In genomic region chr3:33717866-33718594, GRCh38 we compare ENCODE assay signal across 8 cellular contexts. TPM values are rescaled to one million over a fixed set of nuclear protein-coding genes. Genes with fewer than 3 reads are reported as not detected.
DNase-seq lines count a peak whose midpoint lies in the region; ATAC-seq, FAIRE-seq and TF ChIP-seq lines count a peak whose summit lies in the region.

TSS of gene CLASP2 (minus strand) at chr3:33718254. CDS start at chr3:33718002, 252 bp downstream.

- peak in 1 of 4 donors; percentile 17 for TF ChIP-seq EP300 in upper lobe of left lung (IDR thresholded peaks at IDR 0.05)

- TF ChIP-seq POLR2A in GM12891 (IDR thresholded peaks at IDR 0.05; ENCODE audit: low read depth, low read length), result peak; percentile 77
- TF ChIP-seq POLR2A in upper lobe of left lung (IDR thresholded peaks at IDR 0.05), result peak in 3 of 4 donors; percentile 72 to 92 (median 79)

- WGBS in heart right ventricle, 2 donors, result 0 to 1% methylated on average over 55 to 68 of the region's 68 CpGs
- WGBS in upper lobe of left lung, 2 donors, result 0% methylated on average over 3 to 44 of the region's 68 CpGs

- DNase-seq in GM12891 (ENCODE audit: insufficient read length, low spot score) (peak; percentile 72), NCI-H128 (lab: John Stamatoyannopoulos, UW; ENCODE audit: unreplicated experiment) (peak; percentile 29), T follicular helper cell (ENCODE audit: low read depth) (peak; percentile 74), adipocyte (ENCODE audit: low read depth) (peak; percentile 94), heart right ventricle (peak; percentile 89 to 91), posterior vena cava (ENCODE audit: low spot score) (peak; percentile 95), upper lobe of left lung (peak; percentile 91 to 98)

- intact Hi-C loops in heart right ventricle (cut with DNase I), result loop anchor here in 9 of 10 donors (1.0 to 10.0 kb wide), 12 partner anchors 53 to 276 kb away; partner anchors contain the start of genes PDCD6IP (in 2 of the 9) and UBP1 (in 2 of the 9)
- intact Hi-C loops in posterior vena cava (cut with DNase I), result loop anchor here (10.0 kb wide), 4 partner anchors 57 to 83 kb away; no protein-coding TSS in a partner anchor

- H3K9ac ChIP-seq in adipocyte (ENCODE audit: low read length), result peak within 1 kb of the TSS; percentile 91

- H3K27me3 ChIP-seq in adipocyte (replicated peaks; ENCODE audit: control insufficient read depth, insufficient read depth, low read length) (no peaks in the 10 kb centered on the region), heart right ventricle (no peaks in the 10 kb centered on the region), upper lobe of left lung (no peaks in the 10 kb centered on the region)

- ATAC-seq in HG02759 (IDR thresholded peaks at IDR 0.05; ENCODE audit: unreplicated experiment), result peak; percentile 97
- ATAC-seq in heart right ventricle, result peak; percentile 95 to 98 (median 97)
- ATAC-seq in upper lobe of left lung (ENCODE audit: low FRiP score in 2 of 2), result peak; percentile 93 to 98

- H3K4me3 ChIP-seq in adipocyte (ENCODE audit: low read length) (peak within 1 kb of the TSS; percentile 91), heart right ventricle (peak within 1 kb of the TSS; percentile 67 to 96 (median 89)), upper lobe of left lung (peak within 1 kb of the TSS; percentile 66 to 97 (median 84))

- H3K4me1 ChIP-seq in adipocyte (ENCODE audit: control insufficient read depth, insufficient read depth, low read length), result peaks cover 22% of the 10 kb centered on the region
- peaks cover 0 to 44% (median 16%) of the 10 kb centered on the region in 9 donors for H3K4me1 ChIP-seq in heart right ventricle
- H3K4me1 ChIP-seq in upper lobe of left lung, result peaks cover 10 to 22% (median 15%) of the 10 kb centered on the region in 4 donors

- H3K9me3 ChIP-seq in adipocyte (ENCODE audit: control insufficient read depth, low read length), result no peaks in the 10 kb centered on the region
- H3K9me3 ChIP-seq in heart right ventricle, result no peaks in the 10 kb centered on the region
- no peaks in the 10 kb centered on the region for H3K9me3 ChIP-seq in upper lobe of left lung

- peak within 1 kb of the TSS; percentile 81 to 99 (median 98) for H3K27ac ChIP-seq in heart right ventricle
- peak within 1 kb of the TSS; percentile 92 to 99 (median 96) for H3K27ac ChIP-seq in upper lobe of left lung

- TF ChIP-seq CTCF in heart right ventricle (IDR thresholded peaks at IDR 0.05) (peak in 3 of 9 donors; percentile 2 to 31 (median 14)), upper lobe of left lung (IDR thresholded peaks at IDR 0.05) (peak in 4 of 6 experiments; percentile 26 to 59 (median 43))

- H3K36me3 ChIP-seq in adipocyte (ENCODE audit: control insufficient read depth, insufficient read depth, low read length, severe bottlenecking) (no peaks in the 10 kb centered on the region), heart right ventricle (peaks cover 0 to 2% (median 0%) of the 10 kb centered on the region in 9 donors), upper lobe of left lung (no peaks in the 10 kb centered on the region)

- peak; percentile 97 for FAIRE-seq in GM12891 (lab: Jason Lieb, UNC)

TF ChIP-seq in GM12891, 5 proteins besides CTCF, POLR2A, EP300 and RAD21:
- TF ChIP-seq POU2F2 (IDR thresholded peaks at IDR 0.05; ENCODE audit: low read depth, low read length) (no peak), TAF1 (IDR thresholded peaks at IDR 0.05; ENCODE audit: low read depth, low read length) (peak; percentile 65), POLR2AphosphoS5 (IDR thresholded peaks at IDR 0.05; ENCODE audit: low read depth, low read length) (0 out of 2 replicates have a peak, but pooled peaks have one; percentile 17), PAX5 (IDR thresholded peaks at IDR 0.05; ENCODE audit: insufficient read depth, low read length, severe bottlenecking) (no peak)
TF ChIP-seq in GM12891: peak in this region for 2.

RNA-seq across cellular contexts. Expression of gene CLASP2, which starts in this region (rescaled TPM):
- 8.3 TPM for polyA plus RNA-seq in GM12891 (2012; ENCODE audit: low read depth, missing spikeins)
- total RNA-seq in heart right ventricle (100 to 1,000 TPM in 4 of 10 donors, 10 to 100 TPM in 6; 70.1 to 107 (median 88.7) TPM), posterior vena cava (100 to 1,000 TPM in 1 of 2 donors, 10 to 100 TPM in 1; 75.3 to 145 TPM), upper lobe of left lung (10 to 100 TPM; 41.2 to 99.5 (median 64.0) TPM)
- polyA plus RNA-seq in heart right ventricle, result 10 to 100 TPM in 1 of 2 donors, 1 to 10 TPM in 1; 9.7 to 18.7 TPM

Comparison
In these comparisons a context has a peak if more than half of its experiments do, and no peak if none do; other contexts are left out.
1. Peak in every context shown above with its lines: DNase-seq, ATAC-seq, H3K4me3 ChIP-seq and H3K27ac ChIP-seq.
2. DNase-seq: peak in every context shown above with its lines; median percentile 95 in posterior vena cava; 94 in upper lobe of left lung; 94 in adipocyte; 90 in heart right ventricle; 74 in T follicular helper cell; 72 in GM12891; 29 in NCI-H128.